ENCODE assay signal across 8 cellular contexts in the genomic region with DNA sequence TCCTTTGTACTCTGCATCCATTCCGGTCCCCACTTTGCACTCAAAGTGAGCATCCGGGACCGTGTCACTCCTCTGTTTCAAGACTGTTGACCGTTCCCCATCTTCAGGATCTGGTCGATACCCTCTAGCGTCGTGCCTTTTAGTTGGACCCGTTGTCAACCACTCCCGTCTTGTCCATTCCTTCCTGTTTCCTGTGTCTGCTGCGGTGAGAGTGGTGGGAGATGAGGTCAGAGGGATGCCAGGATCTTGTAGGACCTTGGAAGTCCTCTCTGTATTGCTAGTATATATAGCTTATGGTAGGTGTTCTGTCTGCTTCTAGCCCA.
DNase-seq lines count a peak whose midpoint lies in the region; ATAC-seq and TF ChIP-seq lines count a peak whose summit lies in the region.

No MANE protein-coding gene starts in this region.

- H3K36me3 Mint-ChIP-seq in nephron (ENCODE audit: low read depth): peaks cover 12% of the 10 kb centered on the region

- 0 out of 2 replicates have a peak, but pooled peaks cover 3% of the 10 kb centered on the region for H3F3A ChIP-seq in DOHH2 (ENCODE audit: control insufficient read depth, insufficient read depth)

- no peaks in the 10 kb centered on the region for H3K9me3 ChIP-seq in DOHH2 (ENCODE audit: control insufficient read depth, insufficient read depth, low read length)

- DNase-seq in HEK293T (ENCODE audit: extremely low spot score) (no peak), SHP77 (lab: John Stamatoyannopoulos, UW) (peak; percentile 3 to 4), epithelial cell of esophagus (ENCODE audit: low read depth) (peak; percentile 40)
- no peak for DNase-seq in activated CD4-positive, CD25-positive, alpha-beta regulatory T cell (lab: John Stamatoyannopoulos, UW)
- DNase-seq in activated CD8-positive, alpha-beta memory T cell treated with anti-CD3 and anti-CD28 coated beads for 24 hours: no peak

- peaks cover 29% of the 10 kb centered on the region for H3K4me1 ChIP-seq in DOHH2 (ENCODE audit: control insufficient read depth, low read length)

- peak overlapping the region; percentile 98 to 100 (median 100) for H3K4me3 Mint-ChIP-seq in nephron

- CTCF ChIA-PET in HEK293T (lab: Yijun Ruan, JAX): no interaction called here

- TF ChIP-seq CTCF in DOHH2 (IDR thresholded peaks at IDR 0.05; ENCODE audit: low read depth, low read length, poor library complexity, severe bottlenecking) (no peak), epithelial cell of esophagus (IDR thresholded peaks at IDR 0.05; ENCODE audit: insufficient read depth, low read depth, low read length, missing control alignments) (no peak), nephron (IDR thresholded peaks at IDR 0.05; ENCODE audit: unreplicated experiment in 3 of 3) (no peak)

- peak overlapping the region; percentile 61 for H3K27ac ChIP-seq in DOHH2 (ENCODE audit: low read depth, low read length)

- POLR2A ChIA-PET in HEK293T (lab: Yijun Ruan, JAX): interaction anchor here (1.0 to 1.4 kb wide), 3 partner anchors 11 to 25 kb away, joined by 3 to 5 read pairs (median 3); partner anchors contain the start of gene VHL

- H3K27me3 ChIP-seq in DOHH2 (ENCODE audit: control insufficient read depth, low read length): no peaks in the 10 kb centered on the region

- no peaks in the 10 kb centered on the region for H3K9me3 Mint-ChIP-seq in nephron

- H3K9me2 ChIP-seq in DOHH2 (replicated peaks; ENCODE audit: control insufficient read depth, low read length): no peaks in the 10 kb centered on the region

- H3K4me2 ChIP-seq in DOHH2 (ENCODE audit: low read length): peak overlapping the region; percentile 98

- H3K4me3 ChIP-seq in DOHH2 (ENCODE audit: low read length): peak overlapping the region; percentile 92
- H3K4me3 ChIP-seq in epithelial cell of esophagus (ENCODE audit: low read length): peak overlapping the region; percentile 99

- peaks cover 26% of the 10 kb centered on the region for H4K20me1 ChIP-seq in DOHH2 (ENCODE audit: control insufficient read depth, insufficient read depth, low read depth, low read length)

- H3K79me2 ChIP-seq in DOHH2 (ENCODE audit: control insufficient read depth, low read length): peaks cover 60% of the 10 kb centered on the region

- no peak for ATAC-seq in GM21528 (IDR thresholded peaks at IDR 0.05; ENCODE audit: low FRiP score, unreplicated experiment)

- H3K36me3 ChIP-seq in DOHH2 (ENCODE audit: control insufficient read depth, low read length): peaks cover 48% of the 10 kb centered on the region

- peak overlapping the region; percentile 85 to 93 (median 87) for H3K27ac Mint-ChIP-seq in nephron

- H3K4me1 Mint-ChIP-seq in nephron: peaks cover 13% of the 10 kb centered on the region

- H3K27me3 Mint-ChIP-seq in nephron (ENCODE audit: low read depth): peaks cover 4% of the 10 kb centered on the region

TF ChIP-seq in HEK293T, 16 proteins besides CTCF, POLR2A, EP300 and RAD21:
- no peak for TF ChIP-seq CTBP1 (IDR thresholded peaks at IDR 0.05; ENCODE audit: borderline replicate concordance)
- 0 out of 2 replicates have a peak, but pooled peaks have one; percentile 23 for TF ChIP-seq FOXM1 (IDR thresholded peaks at IDR 0.05; ENCODE audit: borderline replicate concordance)
- no peak for TF ChIP-seq L3MBTL2 (conservative IDR thresholded peaks at IDR 0.05)

Comparison
In these comparisons a context has a peak if more than half of its experiments do, and no peak if none do; other contexts are left out.
1. DNase-seq: peak in SHP77 (2 of 2) and epithelial cell of esophagus (single experiment); none in HEK293T (single experiment), activated CD4-positive, CD25-positive, alpha-beta regulatory T cell (0 of 4) and activated CD8-positive, alpha-beta memory T cell treated with anti-CD3 and anti-CD28 coated beads for 24 hours (single experiment).